3 cellular contexts compared by ENCODE assay signal in genomic region chr2:115774361-115774760, GRCh38.
"Had no signal": no experiment of that assay in that cellular context is flagged by ENCODE, and none has a peak within 500 bp of the region (broad histone marks: within the 10 kb centered on the region; RNA-seq: fewer than 3 reads in every experiment).

No MANE protein-coding gene starts in this region.

- H3K4me3 ChIP-seq: GM12878 had no signal

- ATAC-seq: GM12878 had no signal

- DNase-seq: GDM1, GF-D8 had no signal
